Comparison of ENCODE assay signal across 8 cellular contexts in the genomic region with DNA sequence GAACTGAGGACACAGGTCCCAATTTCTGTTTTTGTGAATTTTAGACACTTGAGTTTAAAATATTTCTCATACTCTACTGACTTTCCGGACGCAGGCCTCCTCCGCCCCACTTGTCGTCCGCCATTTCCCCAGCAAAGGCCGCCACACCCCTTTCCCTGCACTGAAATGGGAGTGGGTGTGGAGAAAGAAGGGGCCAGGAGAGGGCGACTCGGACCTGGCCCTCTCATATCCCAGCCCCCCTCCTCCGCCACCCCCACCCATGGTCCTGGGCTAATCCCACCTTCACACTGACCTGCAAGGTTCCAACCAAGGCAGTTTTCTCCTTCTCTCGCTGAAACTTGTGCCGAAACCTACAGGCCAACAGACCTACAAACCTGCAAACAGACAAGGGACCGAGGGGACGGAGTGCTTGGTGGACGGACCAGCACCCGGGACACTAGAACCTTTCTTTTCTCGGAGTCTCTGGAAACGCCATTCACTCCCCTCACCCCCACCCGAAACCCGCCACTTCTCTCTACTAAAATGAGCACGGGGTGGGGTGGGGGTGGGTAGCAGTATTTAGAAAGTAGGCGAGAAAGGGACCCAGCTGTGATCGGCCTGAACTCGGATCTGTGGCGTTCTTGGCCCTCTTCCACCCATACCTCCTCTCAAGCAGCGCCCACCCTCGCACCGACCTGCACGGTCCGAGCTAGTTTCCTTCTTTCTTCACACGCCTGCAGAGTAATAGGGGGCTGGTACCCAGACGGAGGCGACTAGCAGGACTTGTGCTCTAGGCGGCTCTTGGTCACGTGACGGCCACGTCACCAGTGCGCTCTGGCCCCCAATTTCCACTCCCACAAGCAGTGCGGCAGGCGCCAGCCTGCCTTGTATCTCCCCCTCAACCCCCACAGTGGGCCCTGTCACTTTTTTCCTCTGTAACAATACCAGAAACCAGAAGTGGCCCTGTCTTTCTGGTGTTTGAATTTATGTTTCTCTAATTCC. TPM values are rescaled to one million over a fixed set of nuclear protein-coding genes. Genes with fewer than 3 reads are reported as not detected.
A peak's percentile ranks its signal among the peaks of the same experiment; 100 is the strongest.
DNase-seq lines count a peak whose midpoint lies in the region; ATAC-seq and TF ChIP-seq lines count a peak whose summit lies in the region.

A gene (minus strand): TSS at position 790 of the 981 bp plus-strand sequence. CDS start 1,380 bp downstream, outside the sequence.

- ATAC-seq in GM21737 (IDR thresholded peaks at IDR 0.05; ENCODE audit: unreplicated experiment): peak; percentile 87

- DNase-seq in EL (peak; percentile 75), SHP77 (lab: John Stamatoyannopoulos, UW) (peak; percentile 18 to 51), glomerular endothelial cell (ENCODE audit: extremely low read depth, low read depth, low spot score) (peak; percentile 10), osteoblast (ENCODE audit: insufficient read length, low spot score, missing footprints) (peak; percentile 90)
- peak; percentile 6 to 56 (median 27) for DNase-seq in activated naive CD4-positive, alpha-beta T cell (lab: John Stamatoyannopoulos, UW)

- H3K9me3 ChIP-seq in KOPT-K1 (ENCODE audit: insufficient read depth, low read length, poor library complexity, severe bottlenecking): no peaks in the 10 kb centered on the region
- H3K9me3 ChIP-seq in osteoblast (ENCODE audit: low read depth, low read length): no peaks in the 10 kb centered on the region
- no peaks in the 10 kb centered on the region for H3K9me3 ChIP-seq in thymus (ENCODE audit: control insufficient read depth)

- 0% methylated on average over 39 of the region's 39 CpGs for WGBS in thymus

- H3K79me2 ChIP-seq in osteoblast (ENCODE audit: insufficient read depth, low read length): peaks cover 12% of the 10 kb centered on the region

- H2AFZ ChIP-seq in osteoblast (ENCODE audit: low read length): peak within 1 kb of the TSS; percentile 79

- peak; percentile 28 for TF ChIP-seq CTCF in osteoblast (IDR thresholded peaks at IDR 0.05; ENCODE audit: extremely low read depth, low read depth, low read length)

- no peaks in the 10 kb centered on the region for H3K36me3 ChIP-seq in KOPT-K1 (ENCODE audit: insufficient read depth, low read length)
- H3K36me3 ChIP-seq in osteoblast (ENCODE audit: insufficient read depth, low read length): no peaks in the 10 kb centered on the region
- H3K36me3 ChIP-seq in thymus (ENCODE audit: control insufficient read depth, insufficient read depth): no peaks in the 10 kb centered on the region

- H3K27ac ChIP-seq in KOPT-K1 (ENCODE audit: low read depth, low read length, poor library complexity, severe bottlenecking) (peak within 1 kb of the TSS; percentile 70), osteoblast (ENCODE audit: low read depth, low read length) (peak within 1 kb of the TSS; percentile 54), thymus (ENCODE audit: low read depth) (peak within 1 kb of the TSS; percentile 81)

- peak within 1 kb of the TSS; percentile 80 for H3K4me2 ChIP-seq in osteoblast (ENCODE audit: insufficient read depth, low read length)

- H3K4me3 ChIP-seq in osteoblast (ENCODE audit: insufficient read depth, low read length): peak within 1 kb of the TSS; percentile 79
- H3K4me3 ChIP-seq in thymus (ENCODE audit: low read length): peak within 1 kb of the TSS; percentile 72

- H4K20me1 ChIP-seq in osteoblast (ENCODE audit: insufficient read depth, low read length): no peaks in the 10 kb centered on the region

- H3K4me1 ChIP-seq in osteoblast (ENCODE audit: insufficient read depth, low read length) (no peaks in the 10 kb centered on the region), thymus (ENCODE audit: control insufficient read depth, insufficient read depth, low read length) (no peaks in the 10 kb centered on the region)

- H3K27me3 ChIP-seq in osteoblast (ENCODE audit: insufficient read depth, low read length): no peaks in the 10 kb centered on the region
- H3K27me3 ChIP-seq in thymus (ENCODE audit: control insufficient read depth, insufficient read depth): no peaks in the 10 kb centered on the region

RNA-seq across cellular contexts. Expression of the gene that starts here (rescaled TPM):
- 54.2 and 57.6 TPM in 2 replicates for total RNA-seq in glomerular endothelial cell
- total RNA-seq in osteoblast: 31.8 and 35.1 TPM in 2 replicates
- polyA plus RNA-seq in thymus: 36.4 TPM

Comparison
In these comparisons a context has a peak if more than half of its experiments do, and no peak if none do; other contexts are left out.
1. Peak in every context shown above with its lines: DNase-seq, ATAC-seq, H3K4me3 ChIP-seq and H3K27ac ChIP-seq.
2. DNase-seq: peak in every context shown above with its lines; median percentile 90 in osteoblast; 75 in EL; 34 in SHP77; 27 in activated naive CD4-positive, alpha-beta T cell; 10 in glomerular endothelial cell.